Comparison of ENCODE assay signal across 2 cellular contexts in genomic region chr12:57090924-57091632, GRCh38.
TF ChIP-seq lines count a peak whose summit lies in the region.

No MANE protein-coding gene starts in this region.

TF ChIP-seq in H1, 55 proteins besides CTCF, POLR2A, EP300 and RAD21:
- TF ChIP-seq RFX5 (IDR thresholded peaks at IDR 0.05; ENCODE audit: borderline replicate concordance, low read depth, low read length) (no peak), KDM1A (IDR thresholded peaks at IDR 0.05; ENCODE audit: borderline replicate concordance, low read length) (no peak), RBBP5 (IDR thresholded peaks at IDR 0.05; ENCODE audit: borderline replicate concordance, low read depth, low read length) (no peak), KDM4A (IDR thresholded peaks at IDR 0.05; ENCODE audit: low read depth, low read length, severe bottlenecking) (no peak), JUN (IDR thresholded peaks at IDR 0.05; ENCODE audit: low read depth, low read length) (no peak), EGR1 (IDR thresholded peaks at IDR 0.05; ENCODE audit: borderline replicate concordance, low read depth, low read length) (no peak), CHD1 (IDR thresholded peaks at IDR 0.05; ENCODE audit: low read depth, low read length) (no peak), SRF (IDR thresholded peaks at IDR 0.05; ENCODE audit: low read depth, low read length) (no peak), ZNF274 (IDR thresholded peaks at IDR 0.05; ENCODE audit: borderline replicate concordance, extremely low read depth, low read length) (no peak), TEAD4 (IDR thresholded peaks at IDR 0.05; ENCODE audit: low read depth, low read length) (no peak), TAF7 (optimal IDR thresholded peaks at IDR 0.05; ENCODE audit: borderline replicate concordance, low read depth, low read length) (no peak), SIN3A (conservative IDR thresholded peaks at IDR 0.05 in 1 of 2, IDR thresholded peaks at IDR 0.05 in 1 of 2; ENCODE audit: low read depth in 1 of 2, low read length in 2 of 2) (no peak), SP2 (IDR thresholded peaks at IDR 0.05; ENCODE audit: low read length) (no peak)

TF ChIP-seq in HEK293T, 16 proteins besides CTCF, POLR2A, EP300 and RAD21:
- TF ChIP-seq TARDBP (IDR thresholded peaks at IDR 0.05) = no peak
